8 cellular contexts compared by ENCODE assay signal in genomic region chr3:115790759-115791158, GRCh38.
DNase-seq lines count a peak whose midpoint lies in the region; ATAC-seq and TF ChIP-seq lines count a peak whose summit lies in the region.

No MANE protein-coding gene starts in this region.

- DNase-seq in PC-3 (peak; percentile 98), mucosa of descending colon (no peak), Caco-2 (no peak), NCI-H2171 treated with DMSO at 0.1 percent for 48 hours (lab: John Stamatoyannopoulos, UW) (no peak), amygdala (lab: John Stamatoyannopoulos, UW) (no peak), HAP-1 (ENCODE audit: low spot score in 2 of 2) (no peak)
- peak in 1 of 2 donors; percentile 52 for DNase-seq in activated naive CD4-positive, alpha-beta T cell treated with anti-CD3 and anti-CD28 coated beads, Interleukin-2, amount 50 U/mL, for 72 hours (ENCODE audit: low spot score in 2 of 2)

- intact Hi-C loops in PC-3 (cut with micrococcal nuclease) (no loop called here), mucosa of descending colon (cut with DNase I, micrococcal nuclease) (no loop called here), Caco-2 (cut with micrococcal nuclease; ENCODE audit: unreplicated experiment) (no loop called here)

- H3K36me3 ChIP-seq in PC-3 (ENCODE audit: low read depth, low read length) (no peaks in the 10 kb centered on the region), mucosa of descending colon (ENCODE audit: low read depth) (no peaks in the 10 kb centered on the region), Caco-2 (ENCODE audit: control insufficient read depth, insufficient read depth, low read length) (no peaks in the 10 kb centered on the region), HAP-1 (replicated peaks) (no peaks in the 10 kb centered on the region)

- H2AFZ ChIP-seq in PC-3 (ENCODE audit: low read length) = no peak overlapping the region

- no peaks in the 10 kb centered on the region for H4K20me1 ChIP-seq in PC-3 (ENCODE audit: low read length)

- H3K27me3 ChIP-seq in PC-3 (ENCODE audit: low read length) (no peaks in the 10 kb centered on the region), Caco-2 (replicated peaks; ENCODE audit: control insufficient read depth, insufficient read depth, low read length) (no peaks in the 10 kb centered on the region), HAP-1 (ENCODE audit: low read depth) (no peaks in the 10 kb centered on the region)

- no TSS peak for BruUV-seq in PC-3 (replicated peaks; lab: Mats Ljungman, UMichigan)
- no TSS peak for BruUV-seq in Caco-2 (replicated peaks; lab: Mats Ljungman, UMichigan)

- peaks cover 11% of the 10 kb centered on the region for H3F3A ChIP-seq in PC-3 (ENCODE audit: low read length, unreplicated experiment)

- peak; percentile 54 for ATAC-seq in GM21786 (IDR thresholded peaks at IDR 0.05; ENCODE audit: unreplicated experiment)
- ATAC-seq in PC-3 = peak; percentile 66
- peak; percentile 96 to 98 for ATAC-seq in activated naive CD4-positive, alpha-beta T cell treated with anti-CD3 and anti-CD28 coated beads, Interleukin-2, amount 50 U/mL, for 72 hours
- peak; percentile 73 for ATAC-seq in mucosa of descending colon

- TF ChIP-seq CTCF in PC-3 (conservative IDR thresholded peaks at IDR 0.05; ENCODE audit: low read depth, low read length) (no peak), mucosa of descending colon (IDR thresholded peaks at IDR 0.05) (no peak), Caco-2 (IDR thresholded peaks at IDR 0.05; ENCODE audit: insufficient read depth in 1 of 2, low read depth in 1 of 2, low read length in 1 of 2, severe bottlenecking in 1 of 2, unreplicated experiment in 1 of 2) (no peak)

- no peaks in the 10 kb centered on the region for H3K9me2 ChIP-seq in PC-3 (replicated peaks; ENCODE audit: low read length)

- H3K4me1 Mint-ChIP-seq in Caco-2 (ENCODE audit: low read depth, unreplicated experiment) = peaks cover 13% of the 10 kb centered on the region

- peaks cover 0 to 3% of the 10 kb centered on the region in 2 donors for H3K9me3 Mint-ChIP-seq in activated naive CD4-positive, alpha-beta T cell treated with anti-CD3 and anti-CD28 coated beads, Interleukin-2, amount 50 U/mL, for 72 hours
- no peaks in the 10 kb centered on the region for H3K9me3 Mint-ChIP-seq in Caco-2 (ENCODE audit: unreplicated experiment)

- no peak overlapping the region for H3K4me3 Mint-ChIP-seq in Caco-2 (ENCODE audit: unreplicated experiment)

- peak overlapping the region; percentile 63 for H3K4me2 ChIP-seq in PC-3 (ENCODE audit: low read length)

- in situ Hi-C loops in HAP-1 (cut with MboI; ENCODE audit: low sequenced_read_pairs) = no loop called here

- no peak overlapping the region for H3K27ac Mint-ChIP-seq in activated naive CD4-positive, alpha-beta T cell treated with anti-CD3 and anti-CD28 coated beads, Interleukin-2, amount 50 U/mL, for 72 hours
- no peak overlapping the region for H3K27ac Mint-ChIP-seq in Caco-2 (ENCODE audit: unreplicated experiment)

- peaks cover 59% of the 10 kb centered on the region for H3K4me1 ChIP-seq in PC-3 (ENCODE audit: insufficient read depth, low read length)
- no peaks in the 10 kb centered on the region for H3K4me1 ChIP-seq in mucosa of descending colon (ENCODE audit: low read depth)
- peaks cover 5% of the 10 kb centered on the region; the same call in 1 of the 2 replicates for H3K4me1 ChIP-seq in Caco-2
- no peaks in the 10 kb centered on the region for H3K4me1 ChIP-seq in HAP-1

- H3K9me3 ChIP-seq in PC-3 (ENCODE audit: low read length) = no peaks in the 10 kb centered on the region
- no peaks in the 10 kb centered on the region for H3K9me3 ChIP-seq in mucosa of descending colon
- H3K9me3 ChIP-seq in Caco-2 = no peaks in the 10 kb centered on the region
- H3K9me3 ChIP-seq in HAP-1 = no peaks in the 10 kb centered on the region

- peak overlapping the region; percentile 76 for H3K9ac ChIP-seq in PC-3 (ENCODE audit: low read length)

- peaks cover 8% of the 10 kb centered on the region for H3K79me2 ChIP-seq in PC-3 (ENCODE audit: low read length)

- H3K36me3 Mint-ChIP-seq in activated naive CD4-positive, alpha-beta T cell treated with anti-CD3 and anti-CD28 coated beads, Interleukin-2, amount 50 U/mL, for 72 hours = no peaks in the 10 kb centered on the region
- H3K36me3 Mint-ChIP-seq in Caco-2 (ENCODE audit: insufficient read depth, unreplicated experiment) = no peaks in the 10 kb centered on the region

- H3K27me3 Mint-ChIP-seq in Caco-2 (ENCODE audit: insufficient read depth, unreplicated experiment) = no peaks in the 10 kb centered on the region

- H3K27ac ChIP-seq in PC-3 (ENCODE audit: low read length) = peak overlapping the region; percentile 93

- POLR2A ChIA-PET in PC-3 (lab: Charles Lee; ENCODE audit: unreplicated experiment) (interaction anchor here (0.5 to 0.8 kb wide), 2 partner anchors 14 to 563 kb away, joined by 3 read pairs; no protein-coding TSS in a partner anchor), Caco-2 (lab: Charles Lee) (no interaction called here)

- CTCF ChIA-PET in PC-3 (lab: Charles Lee) (interaction anchor here (0.5 to 0.6 kb wide), 2 partner anchors 9 to 14 kb away, joined by 3 read pairs; no protein-coding TSS in a partner anchor), Caco-2 (lab: Charles Lee) (no interaction called here)

- peak overlapping the region; percentile 10; the same call in 1 of the 2 replicates for H3K4me3 ChIP-seq in PC-3 (ENCODE audit: low read length)
- no peak overlapping the region for H3K4me3 ChIP-seq in mucosa of descending colon
- H3K4me3 ChIP-seq in Caco-2 (ENCODE audit: low read depth, low read length) = no peak overlapping the region
- no peak overlapping the region for H3K4me3 ChIP-seq in HAP-1
